Comparison of ENCODE assay signal across 9 cellular contexts in genomic region chrX:120365320-120365719, GRCh38. TPM values are rescaled to one million over a fixed set of nuclear protein-coding genes. Genes with fewer than 3 reads are reported as not detected.
DNase-seq lines count a peak whose midpoint lies in the region; ATAC-seq and TF ChIP-seq lines count a peak whose summit lies in the region.
"Had no signal": no experiment of that assay in that cellular context is flagged by ENCODE, and none has a peak within 500 bp of the region (broad histone marks: within the 10 kb centered on the region; RNA-seq: fewer than 3 reads in every experiment).

No MANE protein-coding gene starts in this region.

- in situ Hi-C loops in Panc1 (cut with HindIII; ENCODE audit: low pct_unique_long_range_greater_than_20kb, low sequenced_read_pairs), result no loop called here

- ATAC-seq in HCT116 (peak; percentile 81), Panc1 (no peak)

- no peak overlapping the region for H2AFZ ChIP-seq in HCT116 (ENCODE audit: low read depth, low read length, poor library complexity, severe bottlenecking)

- H3K9me2 ChIP-seq in HCT116 (ENCODE audit: insufficient read depth), result no peaks in the 10 kb centered on the region

- BruUV-seq in HCT116 (replicated peaks; lab: Mats Ljungman, UMichigan), result no TSS peak
- no TSS peak for BruUV-seq in Panc1 (replicated peaks; lab: Mats Ljungman, UMichigan)

- intact Hi-C loops in HCT116 (cut with micrococcal nuclease) (no loop called here), Panc1 (cut with micrococcal nuclease; ENCODE audit: unreplicated experiment) (no loop called here)

- H3K9ac ChIP-seq in HCT116 (ENCODE audit: low read length), result no peak overlapping the region

- H3K4me1 ChIP-seq in HCT116 (ENCODE audit: control insufficient read depth in 1 of 2, insufficient read depth in 2 of 2, low read length in 2 of 2) (no peaks in the 10 kb centered on the region), Panc1 (ENCODE audit: control insufficient read depth, insufficient read depth, low read length) (no peaks in the 10 kb centered on the region)

- no peak overlapping the region for H3K4me3 ChIP-seq in HCT116 (replicated peaks in 1 of 2; ENCODE audit: low read depth in 1 of 2, low read length in 2 of 2)
- H3K4me3 ChIP-seq in Panc1 (ENCODE audit: low read depth in 2 of 2, low read length in 2 of 2), result no peak overlapping the region

- no peak for TF ChIP-seq POLR2A in HCT116 (IDR thresholded peaks at IDR 0.05; ENCODE audit: borderline replicate concordance, extremely low read depth, insufficient read depth, insufficient read length)

- no peaks in the 10 kb centered on the region for H3K79me2 ChIP-seq in HCT116 (ENCODE audit: insufficient read depth, low read length)

- H3K36me3 ChIP-seq in HCT116 (ENCODE audit: control insufficient read depth in 1 of 2, insufficient read depth in 2 of 2, low read length in 2 of 2) (no peaks in the 10 kb centered on the region), Panc1 (ENCODE audit: control insufficient read depth, insufficient read depth, low read length) (no peaks in the 10 kb centered on the region)

- H3K9me3 ChIP-seq in HCT116 (ENCODE audit: control insufficient read depth in 1 of 2, insufficient read depth in 1 of 2, low read depth in 1 of 2, low read length in 2 of 2) (no peaks in the 10 kb centered on the region), Panc1 (ENCODE audit: control insufficient read depth, insufficient read depth, low read depth, low read length) (no peaks in the 10 kb centered on the region)

- H3K4me2 ChIP-seq in HCT116 (ENCODE audit: low read length), result no peak overlapping the region

- RAD21 ChIA-PET in HCT116 (lab: Charles Lee; ENCODE audit: low non-redundant PET in 1 of 2, low total read pairs in 2 of 2, uncharacterized antibody in 2 of 2, unreplicated experiment in 2 of 2), result no interaction called here

- CTCF ChIA-PET in HCT116 (lab: Charles Lee), result interaction anchor here (0.8 to 1.3 kb wide), 2 partner anchors 9 to 121 kb away, joined by 3 to 4 read pairs; no protein-coding TSS in a partner anchor
- CTCF ChIA-PET in Panc1 (lab: Charles Lee), result interaction anchor here (0.6 kb wide), 1 partner anchor 110 kb away, joined by 3 read pairs; no protein-coding TSS in a partner anchor

- DNase-seq in EL (peak; percentile 15), HCT116 (ENCODE audit: low read depth, low spot score) (no peak), Panc1 (ENCODE audit: low read depth, low spot score) (no peak), inferior parietal cortex (ENCODE audit: extremely low spot score) (peak; percentile 15), NOMO-1 treated with DMSO at 0.1 percent for 48 hours (lab: John Stamatoyannopoulos, UW; ENCODE audit: unreplicated experiment) (no peak), NCI-H2171 (lab: John Stamatoyannopoulos, UW) (no peak)
- peak; percentile 3 for DNase-seq in activated naive CD8-positive, alpha-beta T cell treated with anti-CD3 and anti-CD28 coated beads, Interleukin-2, amount 50 U/mL, for 16 hours (ENCODE audit: low read depth, low spot score)
- peak in 2 of 3 donors; percentile 6 to 47 for DNase-seq in stimulated activated CD4-positive, alpha-beta T cell treated with anti-CD3 and anti-CD28 coated beads, TNF-alpha, amount 100 ng/mL, for 1 hour (ENCODE audit: low read depth in 3 of 3, low spot score in 1 of 3)

- POLR2A ChIA-PET in HCT116 (lab: Charles Lee) (no interaction called here), Panc1 (lab: Charles Lee) (no interaction called here)

- TF ChIP-seq CTCF in HCT116 (IDR thresholded peaks at IDR 0.05 in 2 of 3, conservative IDR thresholded peaks at IDR 0.05 in 1 of 3; ENCODE audit: borderline replicate concordance in 1 of 3, insufficient read depth in 1 of 3, low read depth in 2 of 3, low read length in 2 of 3), result peak; percentile 26 to 64 (median 59); a peak in 4 of 6 replicates
- TF ChIP-seq CTCF in Panc1 (IDR thresholded peaks at IDR 0.05), result peak; percentile 73

- H3K27me3 ChIP-seq in HCT116 (ENCODE audit: insufficient read depth, low read length), result no peaks in the 10 kb centered on the region
- 0 out of 2 replicates have a peak, but pooled peaks cover 3% of the 10 kb centered on the region for H3K27me3 ChIP-seq in Panc1 (ENCODE audit: control insufficient read depth, insufficient read depth, low read length)

- H4K20me1 ChIP-seq in HCT116 (ENCODE audit: insufficient read depth), result no peaks in the 10 kb centered on the region

- H3K27ac ChIP-seq in HCT116 (ENCODE audit: low read depth, low read length) (no peak overlapping the region), Panc1 (ENCODE audit: low read length) (no peak overlapping the region)

- peak; percentile 10; the same call in 1 of the 2 replicates for TF ChIP-seq RAD21 in HCT116 (IDR thresholded peaks at IDR 0.05; ENCODE audit: low read depth)

TF ChIP-seq in HCT116, 20 proteins besides CTCF, POLR2A, EP300 and RAD21:
- TF ChIP-seq SP1 (IDR thresholded peaks at IDR 0.05; ENCODE audit: low read depth) (no peak), EGR1 (IDR thresholded peaks at IDR 0.05; ENCODE audit: low read depth) (no peak), POLR2AphosphoS5 (IDR thresholded peaks at IDR 0.05; ENCODE audit: low read depth, low read length) (no peak), ATF3 (IDR thresholded peaks at IDR 0.05) (no peak), CBX3 (IDR thresholded peaks at IDR 0.05; ENCODE audit: low read depth) (no peak), ZNF274 (IDR thresholded peaks at IDR 0.05; ENCODE audit: low read depth, low read length) (no peak), EZH2phosphoT487 (IDR thresholded peaks at IDR 0.05; ENCODE audit: borderline replicate concordance) (no peak), MAX (IDR thresholded peaks at IDR 0.05) (no peak), EZH2 (IDR thresholded peaks at IDR 0.05) (no peak), SIN3A (IDR thresholded peaks at IDR 0.05; ENCODE audit: low read depth) (no peak)
TF ChIP-seq in HCT116: peak in this region for 0.

RNA-seq across cellular contexts. Expression of gene ATP1B4, which starts 3.4 kb away (rescaled TPM):
- total RNA-seq in HCT116 (2021; ENCODE audit: unreplicated experiment), result not detected
- polyA plus RNA-seq in HCT116 (2012), result not detected in 2 replicates
- total RNA-seq in Panc1 (2021; ENCODE audit: unreplicated experiment), result not detected
- polyA plus RNA-seq in Panc1 (2012; ENCODE audit: insufficient read length), result not detected
- total RNA-seq: T-helper 1 cell treated with Interleukin-12 subunit alpha and Interleukin-12 subunit beta and Interleukin-4 antibody, amounts not matched to agents 30 ng/mL and 1 ng/mL, for 36 hours had no signal

RNA-seq across cellular contexts. Expression of gene TMEM255A, which starts 54.1 kb away (rescaled TPM):
- total RNA-seq in HCT116 (2021; ENCODE audit: unreplicated experiment) (not detected), Panc1 (2021; ENCODE audit: unreplicated experiment) (0.31 TPM)
- not detected in 2 replicates for polyA plus RNA-seq in HCT116 (2012)
- not detected for polyA plus RNA-seq in Panc1 (2012; ENCODE audit: insufficient read length)
- total RNA-seq: T-helper 1 cell treated with Interleukin-12 subunit alpha and Interleukin-12 subunit beta and Interleukin-4 antibody, amounts not matched to agents 30 ng/mL and 1 ng/mL, for 36 hours had no signal

Comparison
In these comparisons a context has a peak if more than half of its experiments do, and no peak if none do; other contexts are left out.
1. DNase-seq: peak in EL (single experiment), activated naive CD8-positive, alpha-beta T cell treated with anti-CD3 and anti-CD28 coated beads, Interleukin-2, amount 50 U/mL, for 16 hours (single experiment), inferior parietal cortex (single experiment) and stimulated activated CD4-positive, alpha-beta T cell treated with anti-CD3 and anti-CD28 coated beads, TNF-alpha, amount 100 ng/mL, for 1 hour (2 of 3); none in HCT116 (single experiment), Panc1 (single experiment), NOMO-1 treated with DMSO at 0.1 percent for 48 hours (single experiment) and NCI-H2171 (single experiment).